ENCODE assay signal across 8 cellular contexts in genomic region chr6:42879372-42880239, GRCh38. TPM values are rescaled to one million over a fixed set of nuclear protein-coding genes. Genes with fewer than 3 reads are reported as not detected.
A peak's percentile ranks its signal among the peaks of the same experiment; 100 is the strongest.
DNase-seq lines count a peak whose midpoint lies in the region; ATAC-seq and TF ChIP-seq lines count a peak whose summit lies in the region.

Gene RPL7L1 (plus strand): TSS chr6:42879616. CDS start chr6:42879911, 295 bp downstream.

- H3K9me3 ChIP-seq in GM23248 (ENCODE audit: low read depth) (no peaks in the 10 kb centered on the region), Karpas-422 (ENCODE audit: low read length) (no peaks in the 10 kb centered on the region), fibroblast of lung (ENCODE audit: control insufficient read depth, insufficient read depth, low read depth, low read length) (no peaks in the 10 kb centered on the region)

- peaks cover 19% of the 10 kb centered on the region for H3K36me3 Mint-ChIP-seq in activated T-helper 1 cell treated with anti-CD3 and anti-CD28 coated beads, Interleukin-12 subunit alpha, Interleukin-12 subunit beta, Interleukin-2, Interleukin-4 antibody, amounts not matched to agents 30 ng/mL and 10 ng/mL and 1 ng/mL, durations not matched to agents 14 hours and 24 hours and 36 hours (ENCODE audit: low read depth)
- H3K36me3 Mint-ChIP-seq in naive thymus-derived CD8-positive, alpha-beta T cell = peaks cover 9 to 32% (median 10%) of the 10 kb centered on the region in 3 donors

- H3K9ac ChIP-seq in GM23248 (peak within 1 kb of the TSS; percentile 98), Karpas-422 (ENCODE audit: low read length) (peak within 1 kb of the TSS; percentile 97), fibroblast of lung (ENCODE audit: insufficient read depth, low read length) (peak within 1 kb of the TSS; percentile 89)

- peak within 1 kb of the TSS; percentile 93 for H3K27ac ChIP-seq in GM23248
- H3K27ac ChIP-seq in Karpas-422 (ENCODE audit: low read length) = peak within 1 kb of the TSS; percentile 88
- peak within 1 kb of the TSS; percentile 97 for H3K27ac ChIP-seq in fibroblast of lung (ENCODE audit: insufficient read depth, low read length)

- H3K27me3 ChIP-seq in GM23248 (replicated peaks; ENCODE audit: insufficient read depth) (no peaks in the 10 kb centered on the region), Karpas-422 (ENCODE audit: low read length) (no peaks in the 10 kb centered on the region), fibroblast of lung (ENCODE audit: control insufficient read depth, insufficient read depth, low read length) (no peaks in the 10 kb centered on the region)

- ATAC-seq in naive thymus-derived CD8-positive, alpha-beta T cell = peak; percentile 92 to 93

- H4K20me1 ChIP-seq in GM23248 (ENCODE audit: insufficient read depth) (no peaks in the 10 kb centered on the region), Karpas-422 (ENCODE audit: insufficient read depth, low read depth, low read length) (0 out of 2 replicates have a peak, but pooled peaks cover 6% of the 10 kb centered on the region), fibroblast of lung (ENCODE audit: control insufficient read depth, extremely low read depth, insufficient read depth, low read length) (no peaks in the 10 kb centered on the region)

- intact Hi-C loops in activated T-helper 1 cell treated with anti-CD3 and anti-CD28 coated beads, Interleukin-12 subunit alpha, Interleukin-12 subunit beta, Interleukin-2, Interleukin-4 antibody, amounts not matched to agents 30 ng/mL and 10 ng/mL and 1 ng/mL, durations not matched to agents 14 hours and 24 hours and 36 hours (cut with micrococcal nuclease) = loop anchor here (1.0 kb wide), 8 partner anchors 11 to 489 kb away; partner anchors contain the start of genes BICRAL, CNPY3, PEX6 and TBCC

- peak within 1 kb of the TSS; percentile 97 for H2AFZ ChIP-seq in GM23248
- H2AFZ ChIP-seq in Karpas-422 (ENCODE audit: low read length) = peak within 1 kb of the TSS; percentile 76
- peak within 1 kb of the TSS; percentile 100 for H2AFZ ChIP-seq in fibroblast of lung (ENCODE audit: low read length)

- peak within 1 kb of the TSS; percentile 93 for H3K4me2 ChIP-seq in GM23248 (ENCODE audit: unreplicated experiment)
- H3K4me2 ChIP-seq in Karpas-422 (ENCODE audit: low read depth, low read length, poor library complexity, severe bottlenecking) = peak within 1 kb of the TSS; percentile 91
- H3K4me2 ChIP-seq in fibroblast of lung (ENCODE audit: extremely low read depth, insufficient read depth, low read length) = peak within 1 kb of the TSS; percentile 100

- peaks cover 30% of the 10 kb centered on the region for H3K4me1 Mint-ChIP-seq in activated T-helper 1 cell treated with anti-CD3 and anti-CD28 coated beads, Interleukin-12 subunit alpha, Interleukin-12 subunit beta, Interleukin-2, Interleukin-4 antibody, amounts not matched to agents 30 ng/mL and 10 ng/mL and 1 ng/mL, durations not matched to agents 14 hours and 24 hours and 36 hours (ENCODE audit: low read depth)
- H3K4me1 Mint-ChIP-seq in naive thymus-derived CD8-positive, alpha-beta T cell = peaks cover 9 to 37% (median 35%) of the 10 kb centered on the region in 4 donors

- POLR2A ChIA-PET in naive thymus-derived CD8-positive, alpha-beta T cell (lab: Charles Lee) = interaction anchor here (0.7 to 5.6 kb wide), 33 partner anchors 9 to 1092 kb away, joined by 3 to 108 read pairs (median 5); partner anchors contain the start of genes ABCC10, BICRAL, CNPY3 and CUL7

- peaks cover 13% of the 10 kb centered on the region; the same call in 1 of the 2 replicates for H3K4me1 ChIP-seq in GM23248 (ENCODE audit: insufficient read depth)
- H3K4me1 ChIP-seq in Karpas-422 (ENCODE audit: low read length) = peaks cover 31% of the 10 kb centered on the region
- no peaks in the 10 kb centered on the region for H3K4me1 ChIP-seq in fibroblast of lung (ENCODE audit: control insufficient read depth, extremely low read depth, insufficient read depth, low read length)

- H3K4me3 Mint-ChIP-seq in activated T-helper 1 cell treated with anti-CD3 and anti-CD28 coated beads, Interleukin-12 subunit alpha, Interleukin-12 subunit beta, Interleukin-2, Interleukin-4 antibody, amounts not matched to agents 30 ng/mL and 10 ng/mL and 1 ng/mL, durations not matched to agents 14 hours and 24 hours and 36 hours = peak within 1 kb of the TSS; percentile 96
- peak within 1 kb of the TSS; percentile 92 to 100 (median 97) for H3K4me3 Mint-ChIP-seq in naive thymus-derived CD8-positive, alpha-beta T cell

- in situ Hi-C loops in GM23248 (cut with MboI) = loop anchor here (10.0 kb wide), 1 partner anchor 215 kb away; no protein-coding TSS in a partner anchor

- H3K27ac Mint-ChIP-seq in activated T-helper 1 cell treated with anti-CD3 and anti-CD28 coated beads, Interleukin-12 subunit alpha, Interleukin-12 subunit beta, Interleukin-2, Interleukin-4 antibody, amounts not matched to agents 30 ng/mL and 10 ng/mL and 1 ng/mL, durations not matched to agents 14 hours and 24 hours and 36 hours = peak within 1 kb of the TSS; percentile 97
- peak within 1 kb of the TSS; percentile 98 to 100 (median 100) for H3K27ac Mint-ChIP-seq in naive thymus-derived CD8-positive, alpha-beta T cell

- H3K79me2 ChIP-seq in GM23248 (ENCODE audit: insufficient read depth) = peaks cover 49% of the 10 kb centered on the region
- H3K79me2 ChIP-seq in Karpas-422 (ENCODE audit: low read length) = peaks cover 52% of the 10 kb centered on the region
- peaks cover 34% of the 10 kb centered on the region for H3K79me2 ChIP-seq in fibroblast of lung (ENCODE audit: control insufficient read depth, insufficient read depth, low read length)

- peak within 1 kb of the TSS; percentile 96 for H3K4me3 ChIP-seq in GM23248
- peak within 1 kb of the TSS; percentile 96 for H3K4me3 ChIP-seq in Karpas-422 (ENCODE audit: low read length)
- peak within 1 kb of the TSS; percentile 97 to 99 (median 98) for H3K4me3 ChIP-seq in fibroblast of lung (replicated peaks in 1 of 4; ENCODE audit: control extremely low read depth in 1 of 4, insufficient read depth in 1 of 4, low read depth in 3 of 4, low read length in 4 of 4)

- no peaks in the 10 kb centered on the region for H3K9me3 Mint-ChIP-seq in activated T-helper 1 cell treated with anti-CD3 and anti-CD28 coated beads, Interleukin-12 subunit alpha, Interleukin-12 subunit beta, Interleukin-2, Interleukin-4 antibody, amounts not matched to agents 30 ng/mL and 10 ng/mL and 1 ng/mL, durations not matched to agents 14 hours and 24 hours and 36 hours
- H3K9me3 Mint-ChIP-seq in naive thymus-derived CD8-positive, alpha-beta T cell = no peaks in the 10 kb centered on the region

- H3K36me3 ChIP-seq in GM23248 (ENCODE audit: low read depth) = peaks cover 24% of the 10 kb centered on the region
- H3K36me3 ChIP-seq in Karpas-422 (ENCODE audit: insufficient read depth, low read length) = peaks cover 30% of the 10 kb centered on the region
- peaks cover 7% of the 10 kb centered on the region for H3K36me3 ChIP-seq in fibroblast of lung (ENCODE audit: control insufficient read depth, insufficient read depth, low read length)

- peak in 1 of 2 donors; percentile 21 for TF ChIP-seq CTCF in fibroblast of lung (conservative IDR thresholded peaks at IDR 0.05 in 1 of 2, IDR thresholded peaks at IDR 0.05 in 1 of 2; ENCODE audit: low read depth in 1 of 2, low read length in 2 of 2)

- H3F3A ChIP-seq in GM23248 (ENCODE audit: insufficient read depth) = peaks cover 21% of the 10 kb centered on the region

- no peaks in the 10 kb centered on the region for H3K27me3 Mint-ChIP-seq in activated T-helper 1 cell treated with anti-CD3 and anti-CD28 coated beads, Interleukin-12 subunit alpha, Interleukin-12 subunit beta, Interleukin-2, Interleukin-4 antibody, amounts not matched to agents 30 ng/mL and 10 ng/mL and 1 ng/mL, durations not matched to agents 14 hours and 24 hours and 36 hours (ENCODE audit: insufficient read depth)
- no peaks in the 10 kb centered on the region for H3K27me3 Mint-ChIP-seq in naive thymus-derived CD8-positive, alpha-beta T cell

- H3K9me2 ChIP-seq in GM23248 (ENCODE audit: insufficient read depth) (no peaks in the 10 kb centered on the region), Karpas-422 (replicated peaks; ENCODE audit: insufficient read depth, low read length) (no peaks in the 10 kb centered on the region)

- 1 to 2% methylated on average over 40 to 41 of the region's 41 CpGs for WGBS in GM23248 (ENCODE audit: low coverage in 1 of 2, low lambda C conversion rate in 2 of 2, missing lambda C conversion rate in 2 of 2), 2 experiments

- DNase-seq in Daoy (ENCODE audit: low read depth) (peak; percentile 94), GM23248 (peak; percentile 91), Karpas-422 (peak; percentile 94), RPMI7951 (ENCODE audit: low read depth) (peak; percentile 90), fibroblast of lung (ENCODE audit: low read depth in 2 of 2) (peak; percentile 88 to 92)
- DNase-seq in activated T-helper 1 cell treated with anti-CD3 and anti-CD28 coated beads, Interleukin-12 subunit alpha, Interleukin-12 subunit beta, Interleukin-2, Interleukin-4 antibody, amounts not matched to agents 30 ng/mL and 10 ng/mL and 1 ng/mL, durations not matched to agents 14 hours and 24 hours and 36 hours (ENCODE audit: low spot score) = peak; percentile 82
- peak; percentile 67 to 93 (median 83) for DNase-seq in naive thymus-derived CD8-positive, alpha-beta T cell
- DNase-seq in stimulated activated naive CD4-positive, alpha-beta T cell (lab: John Stamatoyannopoulos, UW) = peak; percentile 75 to 99 (median 90)

RNA-seq across cellular contexts. Expression of gene RPL7L1, which starts in this region (rescaled TPM):
- 285 and 307 TPM in 2 replicates for total RNA-seq in Daoy (2014; rRNA removed; shearing (Covaris generic))
- total RNA-seq in GM23248 (2014; rRNA removed; shearing (Covaris generic)) = 112 and 133 TPM in 2 replicates
- 88.2 and 92.0 TPM in 2 replicates for polyA plus RNA-seq in GM23248 (2016; fragmentation: Nextera tagmentation; extraction: Ambion mirVana)
- 97.6 and 104 TPM in 2 replicates for total RNA-seq in Karpas-422 (2014; rRNA removed; shearing (Covaris generic); ENCODE audit: low replicate concordance)
- total RNA-seq in RPMI7951 (2014; rRNA removed; shearing (Covaris generic)) = 142 and 157 TPM in 2 replicates
- 179 TPM in 2 replicates for total RNA-seq in activated T-helper 1 cell treated with anti-CD3 and anti-CD28 coated beads, Interleukin-12 subunit alpha, Interleukin-12 subunit beta, Interleukin-2, Interleukin-4 antibody, amounts not matched to agents 30 ng/mL and 10 ng/mL and 1 ng/mL, durations not matched to agents 14 hours and 24 hours and 36 hours
- total RNA-seq in fibroblast of lung = 108 and 127 TPM in 2 replicates
- 80.0 and 81.0 TPM in 2 replicates for polyA plus RNA-seq in fibroblast of lung
- polyA plus RNA-seq in fibroblast of lung (2012) = 74.8 and 75.5 TPM in 2 replicates
- polyA minus RNA-seq in fibroblast of lung (ENCODE audit: low replicate concordance) = 63.3 and 67.8 TPM in 2 replicates
- 100 to 1,000 TPM; 113 to 135 TPM for total RNA-seq in naive thymus-derived CD8-positive, alpha-beta T cell
- polyA plus RNA-seq in naive thymus-derived CD8-positive, alpha-beta T cell = 10 to 100 TPM; 65.3 to 87.9 (median 67.4) TPM

Comparison
In these comparisons a context has a peak if more than half of its experiments do, and no peak if none do; other contexts are left out.
1. Peak in every context shown above with its lines: DNase-seq, ATAC-seq, H3K4me3 ChIP-seq and H3K27ac ChIP-seq.